15 cellular contexts compared by ENCODE assay signal in genomic region chr4:184900184-184900583, GRCh38.
A peak's percentile ranks its signal among the peaks of the same experiment; 100 is the strongest.
DNase-seq lines count a peak whose midpoint lies in the region; ATAC-seq and TF ChIP-seq lines count a peak whose summit lies in the region.
"Had no signal": no experiment of that assay in that cellular context is flagged by ENCODE, and none has a peak within 500 bp of the region (broad histone marks: within the 10 kb centered on the region; RNA-seq: fewer than 3 reads in every experiment).

No MANE protein-coding gene starts in this region.

- H3K27ac Mint-ChIP-seq in natural killer cell treated with Interleukin-12 subunit alpha and Interleukin-12 subunit beta and Interleukin-15 and Interleukin-18, amount 100 ng/mL, for 72 hours: peak overlapping the region; percentile 89 to 93
- no peak overlapping the region for H3K27ac Mint-ChIP-seq in natural killer cell
- no peak overlapping the region for H3K27ac Mint-ChIP-seq in activated naive CD4-positive, alpha-beta T cell treated with anti-CD3 and anti-CD28 coated beads, Interleukin-2, amount 10 ng/mL, durations not matched to agents 7 days and 5 days
- H3K27ac Mint-ChIP-seq: CD4-positive, CD25-positive, alpha-beta regulatory T cell had no signal

- no peak overlapping the region for H4K12ac ChIP-seq in trophoblast cell (ENCODE audit: low read depth, low read length)

- no peak overlapping the region for H2BK120ac ChIP-seq in trophoblast cell (ENCODE audit: insufficient read depth, low read length, poor library complexity)

- no peaks in the 10 kb centered on the region for H3K9me3 Mint-ChIP-seq in natural killer cell treated with Interleukin-12 subunit alpha and Interleukin-12 subunit beta and Interleukin-15 and Interleukin-18, amount 100 ng/mL, for 72 hours
- no peaks in the 10 kb centered on the region for H3K9me3 Mint-ChIP-seq in natural killer cell
- H3K9me3 Mint-ChIP-seq in activated naive CD4-positive, alpha-beta T cell treated with anti-CD3 and anti-CD28 coated beads, Interleukin-2, amount 10 ng/mL, durations not matched to agents 7 days and 5 days: no peaks in the 10 kb centered on the region

- peaks cover 3% of the 10 kb centered on the region for H3K9me3 ChIP-seq in trophoblast cell (ENCODE audit: insufficient read depth, low read depth, low read length)
- H3K9me3 ChIP-seq: HAP-1 had no signal

- H3K9ac ChIP-seq in trophoblast cell (ENCODE audit: low read length): no peak overlapping the region
- H3K9ac ChIP-seq: BLaER1 had no signal

- H4K91ac ChIP-seq in trophoblast cell (ENCODE audit: low read depth, low read length): no peak overlapping the region

- CTCF ChIA-PET in activated naive CD4-positive, alpha-beta T cell treated with anti-CD3 and anti-CD28 coated beads, Interleukin-2, amount 10 ng/mL, durations not matched to agents 7 days and 5 days (lab: Charles Lee): interaction anchor here (0.5 kb wide), 1 partner anchor 511 kb away, joined by 3 read pairs; no protein-coding TSS in a partner anchor

- no peak overlapping the region for H2AK5ac ChIP-seq in trophoblast cell (ENCODE audit: low read length)

- no peaks in the 10 kb centered on the region for H3K27me3 ChIP-seq in trophoblast cell (ENCODE audit: insufficient read depth, low read length)
- H3K27me3 ChIP-seq: BLaER1 had no signal

- no peaks in the 10 kb centered on the region for H3K36me3 ChIP-seq in trophoblast cell (ENCODE audit: control insufficient read depth in 1 of 2, insufficient read depth in 2 of 2, low read length in 2 of 2)
- H3K36me3 ChIP-seq: BLaER1, HAP-1 had no signal

- no peak overlapping the region for H4K8ac ChIP-seq in trophoblast cell (ENCODE audit: low read depth, low read length)

- no peak overlapping the region for H3K23ac ChIP-seq in trophoblast cell (ENCODE audit: low read length)

- H3K79me2 ChIP-seq in trophoblast cell (ENCODE audit: control insufficient read depth, insufficient read depth, low read length, poor library complexity): no peaks in the 10 kb centered on the region

- no peak for ATAC-seq in natural killer cell treated with Interleukin-12 subunit alpha and Interleukin-12 subunit beta and Interleukin-15 and Interleukin-18, amount 100 ng/mL, for 72 hours
- no peak for ATAC-seq in natural killer cell
- ATAC-seq in left lobe of liver: peak; percentile 27
- ATAC-seq in GM21390 (IDR thresholded peaks at IDR 0.05; ENCODE audit: unreplicated experiment): no peak

- no peak overlapping the region for H3K27ac ChIP-seq in trophoblast cell (ENCODE audit: low read depth, low read length)
- H3K27ac ChIP-seq: BLaER1 had no signal

- no peak overlapping the region for H2AFZ ChIP-seq in trophoblast cell (ENCODE audit: insufficient read depth, low read length, poor library complexity)

- H3K14ac ChIP-seq in trophoblast cell (ENCODE audit: low read length): no peak overlapping the region

- intact Hi-C loops in natural killer cell (cut with micrococcal nuclease): no loop called here

- no peak overlapping the region for H3K4me2 ChIP-seq in trophoblast cell (ENCODE audit: low read length)

- no peaks in the 10 kb centered on the region for H3K79me1 ChIP-seq in trophoblast cell (ENCODE audit: low read length)

- H3K4ac ChIP-seq in trophoblast cell (ENCODE audit: low read depth, low read length): no peak overlapping the region

- no peak for TF ChIP-seq CTCF in natural killer cell (IDR thresholded peaks at IDR 0.05)

- peaks cover 0 to 12% of the 10 kb centered on the region in 2 donors for H3K27me3 Mint-ChIP-seq in natural killer cell treated with Interleukin-12 subunit alpha and Interleukin-12 subunit beta and Interleukin-15 and Interleukin-18, amount 100 ng/mL, for 72 hours
- H3K27me3 Mint-ChIP-seq in natural killer cell (ENCODE audit: low read depth in 2 of 2): peaks cover 5 to 15% of the 10 kb centered on the region in 2 donors
- peaks cover 19% of the 10 kb centered on the region for H3K27me3 Mint-ChIP-seq in activated naive CD4-positive, alpha-beta T cell treated with anti-CD3 and anti-CD28 coated beads, Interleukin-2, amount 10 ng/mL, durations not matched to agents 7 days and 5 days

- DNase-seq in natural killer cell treated with Interleukin-12 subunit alpha and Interleukin-12 subunit beta and Interleukin-15 and Interleukin-18, amount 100 ng/mL, for 72 hours (ENCODE audit: low spot score): no peak
- DNase-seq in natural killer cell (no peak), left lobe of liver (ENCODE audit: low spot score) (no peak), trophoblast cell (peak; percentile 45 to 74)
- no peak for DNase-seq in activated naive CD4-positive, alpha-beta T cell (lab: John Stamatoyannopoulos, UW)
- DNase-seq in activated naive CD4-positive, alpha-beta T cell treated with anti-CD3 and anti-CD28 coated beads, Interleukin-2, amount 10 ng/mL, durations not matched to agents 7 days and 5 days: no peak
- DNase-seq: 8988T; AML-193; Calu3; CD4-positive, CD25-positive, alpha-beta regulatory T cell; DMS 273 treated with DMSO at 0.1 percent for 48 hours; DMS79 had no signal

- H3K18ac ChIP-seq in trophoblast cell (ENCODE audit: low read length): no peak overlapping the region

- H3K4me3 Mint-ChIP-seq in natural killer cell treated with Interleukin-12 subunit alpha and Interleukin-12 subunit beta and Interleukin-15 and Interleukin-18, amount 100 ng/mL, for 72 hours: peak overlapping the region; percentile 77
- H3K4me3 Mint-ChIP-seq in natural killer cell: no peak overlapping the region
- no peak overlapping the region for H3K4me3 Mint-ChIP-seq in activated naive CD4-positive, alpha-beta T cell treated with anti-CD3 and anti-CD28 coated beads, Interleukin-2, amount 10 ng/mL, durations not matched to agents 7 days and 5 days
- H3K4me3 Mint-ChIP-seq: CD4-positive, CD25-positive, alpha-beta regulatory T cell had no signal

- no peaks in the 10 kb centered on the region for H3K36me3 Mint-ChIP-seq in natural killer cell treated with Interleukin-12 subunit alpha and Interleukin-12 subunit beta and Interleukin-15 and Interleukin-18, amount 100 ng/mL, for 72 hours
- no peaks in the 10 kb centered on the region for H3K36me3 Mint-ChIP-seq in natural killer cell
- H3K36me3 Mint-ChIP-seq in activated naive CD4-positive, alpha-beta T cell treated with anti-CD3 and anti-CD28 coated beads, Interleukin-2, amount 10 ng/mL, durations not matched to agents 7 days and 5 days: no peaks in the 10 kb centered on the region

- WGBS in trophoblast cell (ENCODE audit: extremely low coverage, insufficient coverage, insufficient read length): no CpG with 5 or more reads among the region's 6 CpGs

- no peak overlapping the region for H3K4me3 ChIP-seq in trophoblast cell (ENCODE audit: low read depth, low read length)
- H3K4me3 ChIP-seq: BLaER1, HAP-1 had no signal

- no peak overlapping the region for H2BK5ac ChIP-seq in trophoblast cell (ENCODE audit: low read depth, low read length, poor library complexity)

- no peaks in the 10 kb centered on the region for H3K4me1 ChIP-seq in trophoblast cell (ENCODE audit: control insufficient read depth in 1 of 2, insufficient read depth in 2 of 2, low read length in 2 of 2)
- H3K4me1 ChIP-seq: HAP-1 had no signal

- no peak overlapping the region for H2BK12ac ChIP-seq in trophoblast cell (ENCODE audit: low read length)

- peaks cover 23 to 36% of the 10 kb centered on the region in 2 donors for H3K4me1 Mint-ChIP-seq in natural killer cell treated with Interleukin-12 subunit alpha and Interleukin-12 subunit beta and Interleukin-15 and Interleukin-18, amount 100 ng/mL, for 72 hours (ENCODE audit: low read depth in 2 of 2)
- no peaks in the 10 kb centered on the region for H3K4me1 Mint-ChIP-seq in natural killer cell
- no peaks in the 10 kb centered on the region for H3K4me1 Mint-ChIP-seq in activated naive CD4-positive, alpha-beta T cell treated with anti-CD3 and anti-CD28 coated beads, Interleukin-2, amount 10 ng/mL, durations not matched to agents 7 days and 5 days
- H3K4me1 Mint-ChIP-seq: CD4-positive, CD25-positive, alpha-beta regulatory T cell had no signal

Comparison
In these comparisons a context has a peak if more than half of its experiments do, and no peak if none do; other contexts are left out.
1. H3K27ac Mint-ChIP-seq: peak in natural killer cell treated with Interleukin-12 subunit alpha and Interleukin-12 subunit beta and Interleukin-15 and Interleukin-18, amount 100 ng/mL, for 72 hours (2 of 2); none in natural killer cell (0 of 2) and activated naive CD4-positive, alpha-beta T cell treated with anti-CD3 and anti-CD28 coated beads, Interleukin-2, amount 10 ng/mL, durations not matched to agents 7 days and 5 days (single experiment).
2. DNase-seq: peak in trophoblast cell (2 of 2); none in natural killer cell treated with Interleukin-12 subunit alpha and Interleukin-12 subunit beta and Interleukin-15 and Interleukin-18, amount 100 ng/mL, for 72 hours (single experiment), natural killer cell (single experiment), left lobe of liver (single experiment), activated naive CD4-positive, alpha-beta T cell (0 of 4) and activated naive CD4-positive, alpha-beta T cell treated with anti-CD3 and anti-CD28 coated beads, Interleukin-2, amount 10 ng/mL, durations not matched to agents 7 days and 5 days (single experiment).